9 cellular contexts compared by ENCODE assay signal in the genomic region with DNA sequence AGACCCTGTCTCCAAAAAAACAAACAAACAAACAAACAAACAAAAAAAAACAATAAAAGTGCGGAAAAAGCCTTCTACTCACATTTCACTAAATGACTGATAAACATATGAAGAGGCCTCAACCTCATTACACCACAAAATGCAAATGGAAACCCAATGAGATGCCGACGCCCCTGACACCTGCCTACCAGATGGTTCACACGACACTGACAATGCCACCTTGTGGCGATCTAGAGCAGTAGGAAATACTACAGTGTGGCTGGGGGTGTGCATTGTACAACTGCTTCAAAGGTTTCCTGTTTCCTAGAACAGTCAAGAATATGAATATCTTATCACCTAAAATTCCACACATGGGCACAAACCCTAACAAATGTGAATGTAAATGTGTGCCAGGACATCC.
DNase-seq lines count a peak whose midpoint lies in the region; ATAC-seq, FAIRE-seq and TF ChIP-seq lines count a peak whose summit lies in the region.
"Had no signal": no experiment of that assay in that cellular context is flagged by ENCODE, and none has a peak within 500 bp of the region (broad histone marks: within the 10 kb centered on the region; RNA-seq: fewer than 3 reads in every experiment).

No MANE protein-coding gene starts in this region.

- no peak overlapping the region for H3K4me3 ChIP-seq in WERI-Rb-1 (ENCODE audit: low read depth, low read length)

- no peak for ATAC-seq in HG02885 (IDR thresholded peaks at IDR 0.05; ENCODE audit: poor library complexity, unreplicated experiment)
- ATAC-seq in HG02623 (IDR thresholded peaks at IDR 0.05; ENCODE audit: unreplicated experiment) = no peak

- H3K9me3 ChIP-seq in WERI-Rb-1 (ENCODE audit: severe bottlenecking) = no peaks in the 10 kb centered on the region

- peak; percentile 74 for TF ChIP-seq CTCF in WERI-Rb-1 (IDR thresholded peaks at IDR 0.05; ENCODE audit: low read depth, low read length)

- H3K36me3 ChIP-seq in WERI-Rb-1 = no peaks in the 10 kb centered on the region

- no peak for FAIRE-seq in urothelium cell line (lab: Jason Lieb, UNC)
- FAIRE-seq: colon had no signal

- H3K27ac ChIP-seq in WERI-Rb-1 = no peak overlapping the region

- no peaks in the 10 kb centered on the region for H3K27me3 ChIP-seq in WERI-Rb-1 (ENCODE audit: insufficient read depth, low read depth, severe bottlenecking)

- DNase-seq in activated T-cell treated with anti-CD3 and anti-CD28 coated beads for 24 hours (ENCODE audit: low read depth) = peak; percentile 23
- no peak for DNase-seq in activated T-cell treated with anti-CD3 and anti-CD28 coated beads, Interleukin-2, amount 50 U/mL, for 1 hour
- peak; percentile 87 for DNase-seq in NAMALWA (ENCODE audit: low spot score)
- peak; percentile 59 for DNase-seq in WERI-Rb-1
- peak; percentile 70 for DNase-seq in iPS DF 19.7 (ENCODE audit: low read depth, low spot score)
- peak; percentile 27 for DNase-seq in urothelium cell line (ENCODE audit: low spot score)
